In genomic region chr17:61410555-61411089, GRCh38 we compare ENCODE assay signal across 8 cellular contexts. TPM values are rescaled to one million over a fixed set of nuclear protein-coding genes. Genes with fewer than 3 reads are reported as not detected.
DNase-seq lines count a peak whose midpoint lies in the region; ATAC-seq and TF ChIP-seq lines count a peak whose summit lies in the region.

No MANE protein-coding gene starts in this region.

- intact Hi-C loops in cardiac septum (cut with DNase I), result loop anchor here (5.0 to 10.0 kb wide), 3 partner anchors 408 to 686 kb away; no protein-coding TSS in a partner anchor

- H3K9me3 Mint-ChIP-seq in activated naive CD4-positive, alpha-beta T cell treated with anti-CD3 and anti-CD28 coated beads, Interleukin-2, amount 10 ng/mL, durations not matched to agents 7 days and 5 days, result no peaks in the 10 kb centered on the region
- H3K9me3 Mint-ChIP-seq in progenitor cell of endocrine pancreas (ENCODE audit: low read depth), result no peaks in the 10 kb centered on the region

- peaks cover 23% of the 10 kb centered on the region for H3K4me1 Mint-ChIP-seq in activated naive CD4-positive, alpha-beta T cell treated with anti-CD3 and anti-CD28 coated beads, Interleukin-2, amount 10 ng/mL, durations not matched to agents 7 days and 5 days
- H3K4me1 Mint-ChIP-seq in progenitor cell of endocrine pancreas (ENCODE audit: low read depth), result peaks cover 2% of the 10 kb centered on the region

- DNase-seq in RPMI7951 (ENCODE audit: low read depth) (peak; percentile 82), cardiac septum (ENCODE audit: low spot score) (peak; percentile 84), progenitor cell of endocrine pancreas (ENCODE audit: low spot score, unreplicated experiment) (peak; percentile 81)
- DNase-seq in activated naive CD4-positive, alpha-beta T cell treated with anti-CD3 and anti-CD28 coated beads, Interleukin-2, amount 10 ng/mL, durations not matched to agents 7 days and 5 days, result peak; percentile 77

- H3K4me3 Mint-ChIP-seq in activated naive CD4-positive, alpha-beta T cell treated with anti-CD3 and anti-CD28 coated beads, Interleukin-2, amount 10 ng/mL, durations not matched to agents 7 days and 5 days, result peak overlapping the region; percentile 27
- H3K4me3 Mint-ChIP-seq in progenitor cell of endocrine pancreas (ENCODE audit: low read depth), result peak overlapping the region; percentile 69

- no peak overlapping the region for H3K27ac Mint-ChIP-seq in activated naive CD4-positive, alpha-beta T cell treated with anti-CD3 and anti-CD28 coated beads, Interleukin-2, amount 10 ng/mL, durations not matched to agents 7 days and 5 days
- H3K27ac Mint-ChIP-seq in progenitor cell of endocrine pancreas, result peak overlapping the region; percentile 71

- peaks cover 98% of the 10 kb centered on the region for H3K27me3 Mint-ChIP-seq in activated naive CD4-positive, alpha-beta T cell treated with anti-CD3 and anti-CD28 coated beads, Interleukin-2, amount 10 ng/mL, durations not matched to agents 7 days and 5 days
- peaks cover 60% of the 10 kb centered on the region for H3K27me3 Mint-ChIP-seq in progenitor cell of endocrine pancreas

- peak overlapping the region; percentile 93 for H3K27ac ChIP-seq in urinary bladder (ENCODE audit: low read depth)

- peak overlapping the region; percentile 53 for H3K4me3 ChIP-seq in urinary bladder (ENCODE audit: low read depth, low read length)

- TF ChIP-seq CTCF in GM12872 (IDR thresholded peaks at IDR 0.05; ENCODE audit: insufficient read depth, low read depth, low read length) (peak; percentile 67), progenitor cell of endocrine pancreas (IDR thresholded peaks at IDR 0.05; ENCODE audit: unreplicated experiment) (peak; percentile 60)

- H3K36me3 ChIP-seq in urinary bladder (ENCODE audit: insufficient read depth), result no peaks in the 10 kb centered on the region

- CTCF ChIA-PET in activated naive CD4-positive, alpha-beta T cell treated with anti-CD3 and anti-CD28 coated beads, Interleukin-2, amount 10 ng/mL, durations not matched to agents 7 days and 5 days (lab: Charles Lee), result interaction anchor here (1.1 to 1.2 kb wide), 2 partner anchors 16 to 164 kb away, joined by 3 read pairs; no protein-coding TSS in a partner anchor

- no peaks in the 10 kb centered on the region for H3K4me1 ChIP-seq in urinary bladder (ENCODE audit: insufficient read depth)

- WGBS in urinary bladder, result 5% methylated on average over 48 of the region's 48 CpGs

- no peaks in the 10 kb centered on the region for H3K36me3 Mint-ChIP-seq in activated naive CD4-positive, alpha-beta T cell treated with anti-CD3 and anti-CD28 coated beads, Interleukin-2, amount 10 ng/mL, durations not matched to agents 7 days and 5 days
- H3K36me3 Mint-ChIP-seq in progenitor cell of endocrine pancreas (ENCODE audit: insufficient read depth), result no peaks in the 10 kb centered on the region

- ATAC-seq in GM18870 (IDR thresholded peaks at IDR 0.05; ENCODE audit: unreplicated experiment) (no peak), HG02973 (IDR thresholded peaks at IDR 0.05; ENCODE audit: unreplicated experiment) (no peak)

RNA-seq across cellular contexts. Expression of gene TBX2, which starts 11.0 kb away (rescaled TPM):
- total RNA-seq in RPMI7951 (2014; rRNA removed; shearing (Covaris generic)), result 20.9 and 24.9 TPM in 2 replicates
- total RNA-seq in cardiac septum (17.2 TPM), progenitor cell of endocrine pancreas (1.1 and 3.6 TPM in 2 replicates), urinary bladder (26.4 TPM)
- 56.3 TPM for polyA plus RNA-seq in urinary bladder

RNA-seq across cellular contexts. Expression of gene TBX4, which starts 41.6 kb away (rescaled TPM):
- not detected in 2 replicates for total RNA-seq in RPMI7951 (2014; rRNA removed; shearing (Covaris generic))
- 0.05 TPM for total RNA-seq in cardiac septum
- total RNA-seq in progenitor cell of endocrine pancreas, result not detected in 2 replicates
- total RNA-seq in urinary bladder, result 9.8 TPM
- polyA plus RNA-seq in urinary bladder, result 13.0 TPM
